8 cellular contexts compared by ENCODE assay signal in the genomic region with DNA sequence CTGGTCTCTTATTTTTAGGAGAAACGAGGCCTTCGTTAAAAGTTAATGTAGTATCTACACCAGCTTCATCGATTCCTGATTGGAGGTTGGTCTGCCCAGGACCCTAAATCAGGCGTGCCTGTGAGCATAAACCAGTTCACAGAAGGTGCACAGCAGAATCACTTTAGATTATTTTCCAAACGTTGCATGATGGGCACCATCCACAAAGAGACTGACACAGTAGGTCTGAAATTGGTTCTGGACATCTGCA. TPM values are rescaled to one million over a fixed set of nuclear protein-coding genes. Genes with fewer than 3 reads are reported as not detected.
DNase-seq lines count a peak whose midpoint lies in the region; TF ChIP-seq lines count a peak whose summit lies in the region.

No MANE protein-coding gene starts in this region.

- peaks cover 31% of the 10 kb centered on the region for H3K4me1 Mint-ChIP-seq in dendritic cell treated with granulocyte-macrophage colony-stimulating factor and Interleukin-4, amounts not matched to agents 40 ng/mL and 50 ng/mL, for 4 days (ENCODE audit: low read depth)
- peaks cover 24% of the 10 kb centered on the region for H3K4me1 Mint-ChIP-seq in neural crest cell

- intact Hi-C loops in dendritic cell treated with granulocyte-macrophage colony-stimulating factor and Interleukin-4, amounts not matched to agents 40 ng/mL and 50 ng/mL, for 4 days (cut with micrococcal nuclease): loop anchor here (10.0 kb wide), 1 partner anchor 104 kb away; a partner anchor contains a TSS
- intact Hi-C loops in adrenal gland (cut with DNase I): no loop called here

- peak overlapping the region; percentile 70 to 87 (median 80) for H3K4me3 ChIP-seq in BLaER1 treated with 17β-estradiol and CSF1 and Interleukin-3, amounts not matched to agents 10 nM and 100 nM
- H3K4me3 ChIP-seq in LNCaP clone FGC (ENCODE audit: low read depth, low read length) (peak overlapping the region; percentile 62), adrenal gland (peak overlapping the region in 2 of 4 donors; percentile 45 to 95)

- 8 to 23% (median 15%) methylated on average over 3 to 5 of the region's 5 CpGs for WGBS in adrenal gland, 4 donors

- H3K9ac ChIP-seq in BLaER1 treated with 17β-estradiol and CSF1 and Interleukin-3, amounts not matched to agents 10 nM and 100 nM: peak overlapping the region in 10 of 11 experiments; percentile 83 to 96 (median 92); a peak in 20 of 22 replicates

- H3K27me3 ChIP-seq in BLaER1 treated with 17β-estradiol and CSF1 and Interleukin-3, amounts not matched to agents 10 nM and 100 nM: no peaks in the 10 kb centered on the region
- H3K27me3 ChIP-seq in adrenal gland: no peaks in the 10 kb centered on the region

- H3K27ac Mint-ChIP-seq in dendritic cell treated with granulocyte-macrophage colony-stimulating factor and Interleukin-4, amounts not matched to agents 40 ng/mL and 50 ng/mL, for 4 days: peak overlapping the region; percentile 85
- H3K27ac Mint-ChIP-seq in neural crest cell (ENCODE audit: unreplicated experiment): no peak overlapping the region

- no peaks in the 10 kb centered on the region for H3K9me3 Mint-ChIP-seq in dendritic cell treated with granulocyte-macrophage colony-stimulating factor and Interleukin-4, amounts not matched to agents 40 ng/mL and 50 ng/mL, for 4 days
- no peaks in the 10 kb centered on the region for H3K9me3 Mint-ChIP-seq in neural crest cell

- no peak for TF ChIP-seq POLR2A in adrenal gland (IDR thresholded peaks at IDR 0.05)

- H3K27me3 Mint-ChIP-seq in dendritic cell treated with granulocyte-macrophage colony-stimulating factor and Interleukin-4, amounts not matched to agents 40 ng/mL and 50 ng/mL, for 4 days: peaks cover 16% of the 10 kb centered on the region
- H3K27me3 Mint-ChIP-seq in neural crest cell (ENCODE audit: low read depth): peaks cover 26% of the 10 kb centered on the region

- TF ChIP-seq CTCF in LNCaP clone FGC (IDR thresholded peaks at IDR 0.05; ENCODE audit: control insufficient read depth, extremely low read depth, insufficient read depth) (no peak), neural crest cell (conservative IDR thresholded peaks at IDR 0.05) (no peak), adrenal gland (IDR thresholded peaks at IDR 0.05) (no peak)

- peak overlapping the region in 9 of 11 experiments; percentile 88 to 94 (median 92); a peak in 17 of 22 replicates for H3K27ac ChIP-seq in BLaER1 treated with 17β-estradiol and CSF1 and Interleukin-3, amounts not matched to agents 10 nM and 100 nM
- H3K27ac ChIP-seq in adrenal gland: peak overlapping the region in 2 of 5 donors; percentile 88 to 96

- H3K9me3 ChIP-seq in BLaER1 treated with 17β-estradiol and CSF1 and Interleukin-3, amounts not matched to agents 10 nM and 100 nM (replicated peaks in 1 of 11): no peaks in the 10 kb centered on the region
- H3K9me3 ChIP-seq in adrenal gland (replicated peaks in 1 of 3): no peaks in the 10 kb centered on the region

- DNase-seq in LNCaP clone FGC (ENCODE audit: low read depth) (no peak), neural crest cell (ENCODE audit: low read depth, low spot score) (no peak), GM19240 (ENCODE audit: insufficient read length, low spot score) (no peak), activated gamma-delta T cell (lab: John Stamatoyannopoulos, UW) (no peak), NCI-H1694 treated with DMSO at 0.1 percent for 48 hours (lab: John Stamatoyannopoulos, UW) (no peak), adrenal gland (no peak)

- H3K36me3 ChIP-seq in BLaER1 treated with 17β-estradiol and CSF1 and Interleukin-3, amounts not matched to agents 10 nM and 100 nM: no peaks in the 10 kb centered on the region
- no peaks in the 10 kb centered on the region for H3K36me3 ChIP-seq in adrenal gland (replicated peaks in 1 of 2)

- H3K4me3 Mint-ChIP-seq in dendritic cell treated with granulocyte-macrophage colony-stimulating factor and Interleukin-4, amounts not matched to agents 40 ng/mL and 50 ng/mL, for 4 days: peak overlapping the region; percentile 81
- peak overlapping the region; percentile 48 for H3K4me3 Mint-ChIP-seq in neural crest cell

- peak overlapping the region; percentile 85 to 98 (median 93) for H3K4me2 ChIP-seq in BLaER1 treated with 17β-estradiol and CSF1 and Interleukin-3, amounts not matched to agents 10 nM and 100 nM

- peaks cover 35 to 46% (median 42%) of the 10 kb centered on the region in 10 experiments for H3K4me1 ChIP-seq in BLaER1 treated with 17β-estradiol and CSF1 and Interleukin-3, amounts not matched to agents 10 nM and 100 nM
- peaks cover 0 to 11% of the 10 kb centered on the region in 2 donors for H3K4me1 ChIP-seq in adrenal gland (replicated peaks in 1 of 2)

- no peaks in the 10 kb centered on the region for H3K36me3 Mint-ChIP-seq in dendritic cell treated with granulocyte-macrophage colony-stimulating factor and Interleukin-4, amounts not matched to agents 40 ng/mL and 50 ng/mL, for 4 days (ENCODE audit: low read depth)
- H3K36me3 Mint-ChIP-seq in neural crest cell (ENCODE audit: low read depth): no peaks in the 10 kb centered on the region

- H4K20me1 ChIP-seq in BLaER1 treated with 17β-estradiol and CSF1 and Interleukin-3, amounts not matched to agents 10 nM and 100 nM: peaks cover 0 to 19% (median 0%) of the 10 kb centered on the region in 11 experiments; a peak in 6 of 22 replicates

RNA-seq across cellular contexts. Expression of a gene that starts 0.3 kb away (rescaled TPM):
- 30.2 and 33.3 TPM in 2 replicates for total RNA-seq in neural crest cell
- total RNA-seq in adrenal gland: 10 to 100 TPM in 7 of 8 donors, 1 to 10 TPM in 1; 9.2 to 18.3 (median 13.1) TPM
- polyA plus RNA-seq in adrenal gland: 10 to 100 TPM; 11.1 to 79.7 (median 48.5) TPM
